Comparison of ENCODE assay signal across 24 cellular contexts in the genomic region with DNA sequence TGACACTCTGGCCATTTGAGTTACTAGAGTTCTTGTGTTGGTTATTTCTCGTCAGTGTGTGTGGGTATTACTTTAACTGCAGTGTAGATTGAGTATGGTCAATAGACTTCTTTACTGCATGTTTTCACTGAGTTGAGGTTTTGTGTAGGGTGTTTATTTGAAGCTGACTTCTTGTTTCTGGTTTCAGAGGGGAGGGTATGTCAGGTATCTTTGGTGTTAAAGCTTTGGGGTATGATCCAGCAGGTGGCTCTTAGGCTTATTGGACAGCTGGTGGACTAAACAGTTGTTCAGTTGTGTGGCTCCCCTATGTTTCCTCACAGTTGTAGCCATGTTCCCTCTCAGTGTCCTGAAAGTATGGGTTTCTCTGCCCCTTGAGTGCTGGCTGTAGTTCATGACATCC.
DNase-seq lines count a peak whose midpoint lies in the region; ATAC-seq and TF ChIP-seq lines count a peak whose summit lies in the region.
"Had no signal": no experiment of that assay in that cellular context is flagged by ENCODE, and none has a peak within 500 bp of the region (broad histone marks: within the 10 kb centered on the region; RNA-seq: fewer than 3 reads in every experiment).

No MANE protein-coding gene starts in this region.

- peaks cover 37 to 74% (median 59%) of the 10 kb centered on the region in 4 donors for H3K4me1 Mint-ChIP-seq in CD4-positive, CD25-positive, alpha-beta regulatory T cell
- H3K4me1 Mint-ChIP-seq in glutamatergic neuron (ENCODE audit: low read depth, unreplicated experiment) = peaks cover 6% of the 10 kb centered on the region

- H3K4me2 ChIP-seq in OCI-LY7 (ENCODE audit: low read length) = peak overlapping the region; percentile 37
- H3K4me2 ChIP-seq: neural progenitor cell, SK-N-SH had no signal

- intact Hi-C loops in OCI-LY7 (cut with micrococcal nuclease; ENCODE audit: unreplicated experiment) (loop anchor here (2.0 kb wide), 1 partner anchor 72 kb away; the partner anchor contains the start of gene AKAP13), left colon (cut with DNase I, micrococcal nuclease) (no loop called here)

- H3K79me2 ChIP-seq in OCI-LY7 (ENCODE audit: insufficient read depth, low read depth, low read length) = peaks cover 100% of the 10 kb centered on the region

- no peak overlapping the region for H3K4me3 ChIP-seq in CD4-positive, CD25-positive, alpha-beta regulatory T cell (ENCODE audit: low read depth, low read length)
- H3K4me3 ChIP-seq in OCI-LY7 (ENCODE audit: low read depth, low read length, poor library complexity, severe bottlenecking) = no peak overlapping the region
- H3K4me3 ChIP-seq: breast epithelium, colonic mucosa, heart left ventricle, neural progenitor cell, psoas muscle, testis, uterus had no signal

- H3K36me3 ChIP-seq in CD4-positive, CD25-positive, alpha-beta regulatory T cell (ENCODE audit: control insufficient read depth, insufficient read depth, low read length) = peaks cover 3% of the 10 kb centered on the region
- peaks cover 27% of the 10 kb centered on the region for H3K36me3 ChIP-seq in OCI-LY7 (ENCODE audit: insufficient read depth, low read length)
- H3K36me3 ChIP-seq: breast epithelium, colonic mucosa, heart left ventricle, neural progenitor cell, uterus had no signal

- no peaks in the 10 kb centered on the region for H3K4me1 ChIP-seq in CD4-positive, CD25-positive, alpha-beta regulatory T cell (ENCODE audit: control insufficient read depth, insufficient read depth, low read length, poor library complexity, severe bottlenecking)
- peaks cover 67% of the 10 kb centered on the region for H3K4me1 ChIP-seq in OCI-LY7 (ENCODE audit: insufficient read depth, low read length, poor library complexity, severe bottlenecking)
- H3K4me1 ChIP-seq: breast epithelium, psoas muscle, testis had no signal

- H3K27me3 ChIP-seq in CD4-positive, CD25-positive, alpha-beta regulatory T cell (ENCODE audit: control insufficient read depth, insufficient read depth, low read length) = no peaks in the 10 kb centered on the region
- H3K27me3 ChIP-seq: breast epithelium, colonic mucosa, heart left ventricle, neural progenitor cell, testis, uterus had no signal

- H3K4me3 Mint-ChIP-seq in CD4-positive, CD25-positive, alpha-beta regulatory T cell = no peak overlapping the region
- no peak overlapping the region for H3K4me3 Mint-ChIP-seq in glutamatergic neuron (ENCODE audit: unreplicated experiment)
- H3K4me3 Mint-ChIP-seq: activated CD4-positive, alpha-beta memory T cell treated with anti-CD3 and anti-CD28 coated beads for 36 hours; neural progenitor cell had no signal

- no peak for ATAC-seq in CD4-positive, CD25-positive, alpha-beta regulatory T cell (ENCODE audit: low read depth in 2 of 2)
- ATAC-seq in GM18868 (IDR thresholded peaks at IDR 0.05; ENCODE audit: unreplicated experiment) (peak; percentile 45), esophagus mucosa (no peak), left colon (no peak)
- ATAC-seq: psoas muscle had no signal

- H4K20me1 ChIP-seq in OCI-LY7 (ENCODE audit: insufficient read depth, low read length) = peaks cover 12% of the 10 kb centered on the region; the same call in 1 of the 2 replicates

- no peak overlapping the region for H2AFZ ChIP-seq in OCI-LY7 (ENCODE audit: low read length)
- H2AFZ ChIP-seq: neural progenitor cell had no signal

- BruUV-seq in OCI-LY7 (replicated peaks; lab: Mats Ljungman, UMichigan) = no TSS peak

- no peak overlapping the region for H3K27ac ChIP-seq in CD4-positive, CD25-positive, alpha-beta regulatory T cell (ENCODE audit: insufficient read depth, low read length, poor library complexity, severe bottlenecking)
- peak overlapping the region; percentile 23 for H3K27ac ChIP-seq in OCI-LY7 (ENCODE audit: low read depth, low read length, poor library complexity, severe bottlenecking)
- H3K27ac ChIP-seq: breast epithelium, colonic mucosa, neural progenitor cell, psoas muscle, testis, uterus had no signal

- no peaks in the 10 kb centered on the region for H3K9me2 ChIP-seq in OCI-LY7 (ENCODE audit: insufficient read depth, low read length)
- H3K9me2 ChIP-seq: SK-N-SH had no signal

- H3K27me3 Mint-ChIP-seq in CD4-positive, CD25-positive, alpha-beta regulatory T cell = no peaks in the 10 kb centered on the region
- H3K27me3 Mint-ChIP-seq in glutamatergic neuron (ENCODE audit: unreplicated experiment) = peaks cover 5% of the 10 kb centered on the region
- H3K27me3 Mint-ChIP-seq: activated CD4-positive, alpha-beta memory T cell treated with anti-CD3 and anti-CD28 coated beads for 36 hours had no signal

- CTCF ChIA-PET in OCI-LY7 (lab: Charles Lee; ENCODE audit: unreplicated experiment) = interaction anchor here (0.8 kb wide), 1 partner anchor 9 kb away, joined by 4 read pairs; no protein-coding TSS in a partner anchor

- H3K27ac Mint-ChIP-seq in CD4-positive, CD25-positive, alpha-beta regulatory T cell = peak overlapping the region in 2 of 3 donors; percentile 55 to 87
- H3K27ac Mint-ChIP-seq in glutamatergic neuron (ENCODE audit: unreplicated experiment) = peak overlapping the region; percentile 24

- POLR2A ChIA-PET in OCI-LY7 (lab: Charles Lee) = interaction anchor here (0.7 to 3.5 kb wide), 5 partner anchors 9 to 124 kb away, joined by 4 to 20 read pairs (median 4); no protein-coding TSS in a partner anchor

- peaks cover 12 to 17% of the 10 kb centered on the region in 2 experiments for H3K9me3 ChIP-seq in CD4-positive, CD25-positive, alpha-beta regulatory T cell (ENCODE audit: control insufficient read depth in 2 of 2, low read length in 2 of 2)
- H3K9me3 ChIP-seq in OCI-LY7 (ENCODE audit: low read length) = peaks cover 17% of the 10 kb centered on the region
- H3K9me3 ChIP-seq: colonic mucosa, testis had no signal

- TF ChIP-seq CTCF in OCI-LY7 (conservative IDR thresholded peaks at IDR 0.05; ENCODE audit: low read length) (no peak), glutamatergic neuron (IDR thresholded peaks at IDR 0.05; ENCODE audit: partially characterized antibody, unreplicated experiment) (no peak)

- peaks cover 26% of the 10 kb centered on the region for H3K36me3 Mint-ChIP-seq in CD4-positive, CD25-positive, alpha-beta regulatory T cell
- peaks cover 30% of the 10 kb centered on the region for H3K36me3 Mint-ChIP-seq in glutamatergic neuron (ENCODE audit: unreplicated experiment)

- no peak for DNase-seq in CD4-positive, CD25-positive, alpha-beta regulatory T cell
- peak; percentile 49 for DNase-seq in OCI-LY7 (ENCODE audit: low spot score)
- no peak for DNase-seq in glutamatergic neuron
- DNase-seq in left colon = no peak
- DNase-seq in T-helper 9 cell = no peak
- DNase-seq in NCI-H1417 (lab: John Stamatoyannopoulos, UW) = no peak
- DNase-seq: activated CD4-positive, alpha-beta memory T cell treated with anti-CD3 and anti-CD28 coated beads for 36 hours; activated CD4-positive, CD25-positive, alpha-beta regulatory T cell; activated gamma-delta T cell; activated T-cell treated with anti-CD3 and anti-CD28 coated beads for 4 hours; amniotic stem cell; C1 segment of cervical spinal cord; colonic mucosa; heart left ventricle; IMR-90; NCI-H1417 treated with DMSO at 0.1 percent for 48 hours; psoas muscle; SK-N-SH; testis; uterus had no signal

- peaks cover 0 to 27% (median 11%) of the 10 kb centered on the region in 7 donors for H3K9me3 Mint-ChIP-seq in CD4-positive, CD25-positive, alpha-beta regulatory T cell
- H3K9me3 Mint-ChIP-seq in glutamatergic neuron (ENCODE audit: unreplicated experiment) = peaks cover 15% of the 10 kb centered on the region
